In genomic region chr6:155347800-155348199, GRCh38 we compare ENCODE assay signal across 15 cellular contexts. TPM values are rescaled to one million over a fixed set of nuclear protein-coding genes. Genes with fewer than 3 reads are reported as not detected.
DNase-seq lines count a peak whose midpoint lies in the region; ATAC-seq and TF ChIP-seq lines count a peak whose summit lies in the region.
"Had no signal": no experiment of that assay in that cellular context is flagged by ENCODE, and none has a peak within 500 bp of the region (broad histone marks: within the 10 kb centered on the region; RNA-seq: fewer than 3 reads in every experiment).

No MANE protein-coding gene starts in this region.

- H3K79me2 ChIP-seq in GM23248 (ENCODE audit: insufficient read depth) = no peaks in the 10 kb centered on the region

- peaks cover 11 to 21% of the 10 kb centered on the region in 2 donors for H3K9me3 Mint-ChIP-seq in activated T-cell treated with anti-CD3 and anti-CD28 coated beads, Interleukin-2, amount 50 U/mL, for 72 hours
- peaks cover 29% of the 10 kb centered on the region for H3K9me3 Mint-ChIP-seq in activated T-cell treated with anti-CD3 and anti-CD28 coated beads, Interleukin-2, amount 50 U/mL, for 4 hours
- H3K9me3 Mint-ChIP-seq in activated T-helper 2 cell treated with anti-CD3 and anti-CD28 coated beads, Interferon-gamma antibody, Interleukin-2, Interleukin-4, amounts not matched to agents 10 μg/mL and 5 μg/mL and 100 μg/mL, durations not matched to agents 14 hours and 24 hours and 36 hours = peaks cover 31% of the 10 kb centered on the region
- H3K9me3 Mint-ChIP-seq in stimulated activated effector memory CD8-positive, alpha-beta T cell treated with anti-CD3 and anti-CD28 coated beads, Interleukin-12 subunit alpha, Interleukin-12 subunit beta, amount 100 ng/mL, for 72 hours = peaks cover 3% of the 10 kb centered on the region

- peak overlapping the region in 1 of 2 donors; percentile 0 for H3K4me3 Mint-ChIP-seq in activated T-cell treated with anti-CD3 and anti-CD28 coated beads, Interleukin-2, amount 50 U/mL, for 72 hours
- H3K4me3 Mint-ChIP-seq in activated T-cell treated with anti-CD3 and anti-CD28 coated beads, Interleukin-2, amount 50 U/mL, for 4 hours = no peak overlapping the region
- no peak overlapping the region for H3K4me3 Mint-ChIP-seq in activated T-helper 2 cell treated with anti-CD3 and anti-CD28 coated beads, Interferon-gamma antibody, Interleukin-2, Interleukin-4, amounts not matched to agents 10 μg/mL and 5 μg/mL and 100 μg/mL, durations not matched to agents 14 hours and 24 hours and 36 hours (ENCODE audit: low read depth)
- no peak overlapping the region for H3K4me3 Mint-ChIP-seq in stimulated activated effector memory CD8-positive, alpha-beta T cell treated with anti-CD3 and anti-CD28 coated beads, Interleukin-12 subunit alpha, Interleukin-12 subunit beta, amount 100 ng/mL, for 72 hours
- H3K4me3 Mint-ChIP-seq: B cell; CD4-positive, alpha-beta T cell had no signal

- H3K27ac Mint-ChIP-seq in activated T-cell treated with anti-CD3 and anti-CD28 coated beads, Interleukin-2, amount 50 U/mL, for 72 hours = peak overlapping the region; percentile 36
- H3K27ac Mint-ChIP-seq in activated T-helper 2 cell treated with anti-CD3 and anti-CD28 coated beads, Interferon-gamma antibody, Interleukin-2, Interleukin-4, amounts not matched to agents 10 μg/mL and 5 μg/mL and 100 μg/mL, durations not matched to agents 14 hours and 24 hours and 36 hours = peak overlapping the region; percentile 69
- H3K27ac Mint-ChIP-seq in stimulated activated effector memory CD8-positive, alpha-beta T cell treated with anti-CD3 and anti-CD28 coated beads, Interleukin-12 subunit alpha, Interleukin-12 subunit beta, amount 100 ng/mL, for 72 hours = no peak overlapping the region
- H3K27ac Mint-ChIP-seq: B cell; CD4-positive, alpha-beta T cell had no signal

- no peaks in the 10 kb centered on the region for H3K27me3 ChIP-seq in GM23248 (replicated peaks; ENCODE audit: insufficient read depth)
- H3K27me3 ChIP-seq in heart left ventricle = peaks cover 0 to 11% (median 0%) of the 10 kb centered on the region in 9 donors

- H3K27me3 Mint-ChIP-seq in activated T-cell treated with anti-CD3 and anti-CD28 coated beads, Interleukin-2, amount 50 U/mL, for 72 hours (ENCODE audit: low read depth) = no peaks in the 10 kb centered on the region
- H3K27me3 Mint-ChIP-seq in activated T-cell treated with anti-CD3 and anti-CD28 coated beads, Interleukin-2, amount 50 U/mL, for 4 hours (ENCODE audit: low read depth) = peaks cover 10% of the 10 kb centered on the region
- no peaks in the 10 kb centered on the region for H3K27me3 Mint-ChIP-seq in activated T-helper 2 cell treated with anti-CD3 and anti-CD28 coated beads, Interferon-gamma antibody, Interleukin-2, Interleukin-4, amounts not matched to agents 10 μg/mL and 5 μg/mL and 100 μg/mL, durations not matched to agents 14 hours and 24 hours and 36 hours (ENCODE audit: low read depth)
- H3K27me3 Mint-ChIP-seq: B cell; CD4-positive, alpha-beta T cell had no signal

- peaks cover 18 to 23% of the 10 kb centered on the region in 2 donors for H3K36me3 Mint-ChIP-seq in activated T-cell treated with anti-CD3 and anti-CD28 coated beads, Interleukin-2, amount 50 U/mL, for 72 hours (ENCODE audit: insufficient read depth in 2 of 2)
- no peaks in the 10 kb centered on the region for H3K36me3 Mint-ChIP-seq in activated T-cell treated with anti-CD3 and anti-CD28 coated beads, Interleukin-2, amount 50 U/mL, for 4 hours (ENCODE audit: insufficient read depth)
- peaks cover 11% of the 10 kb centered on the region for H3K36me3 Mint-ChIP-seq in activated T-helper 2 cell treated with anti-CD3 and anti-CD28 coated beads, Interferon-gamma antibody, Interleukin-2, Interleukin-4, amounts not matched to agents 10 μg/mL and 5 μg/mL and 100 μg/mL, durations not matched to agents 14 hours and 24 hours and 36 hours (ENCODE audit: low read depth)
- H3K36me3 Mint-ChIP-seq in stimulated activated effector memory CD8-positive, alpha-beta T cell treated with anti-CD3 and anti-CD28 coated beads, Interleukin-12 subunit alpha, Interleukin-12 subunit beta, amount 100 ng/mL, for 72 hours = no peaks in the 10 kb centered on the region

- H3K4me1 ChIP-seq in GM23248 (ENCODE audit: insufficient read depth) (peaks cover 13% of the 10 kb centered on the region), heart left ventricle (no peaks in the 10 kb centered on the region)

- intact Hi-C loops in activated T-helper 2 cell treated with anti-CD3 and anti-CD28 coated beads, Interferon-gamma antibody, Interleukin-2, Interleukin-4, amounts not matched to agents 10 μg/mL and 5 μg/mL and 100 μg/mL, durations not matched to agents 14 hours and 24 hours and 36 hours (cut with micrococcal nuclease) = loop anchor here (5.0 kb wide), 1 partner anchor 70 kb away; no protein-coding TSS in a partner anchor
- intact Hi-C loops in heart left ventricle (cut with DNase I) = no loop called here

- no peak for DNase-seq in activated T-cell treated with anti-CD3 and anti-CD28 coated beads, Interleukin-2, amount 50 U/mL, for 72 hours
- no peak for DNase-seq in activated T-cell treated with anti-CD3 and anti-CD28 coated beads, Interleukin-2, amount 50 U/mL, for 4 hours
- DNase-seq in GM23248 = peak; percentile 47
- DNase-seq in activated T-helper 2 cell treated with anti-CD3 and anti-CD28 coated beads, Interferon-gamma antibody, Interleukin-2, Interleukin-4, amounts not matched to agents 10 μg/mL and 5 μg/mL and 100 μg/mL, durations not matched to agents 14 hours and 24 hours and 36 hours (ENCODE audit: low spot score) = no peak
- DNase-seq in stimulated activated effector memory CD8-positive, alpha-beta T cell treated with anti-CD3 and anti-CD28 coated beads, Interleukin-12 subunit alpha, Interleukin-12 subunit beta, amount 100 ng/mL, for 72 hours (ENCODE audit: low spot score in 2 of 2) = no peak
- DNase-seq in heart left ventricle = no peak
- DNase-seq: 8988T; C1 segment of cervical spinal cord; CD4-positive, alpha-beta T cell; DMS79; EL had no signal

- H3K4me2 ChIP-seq in GM23248 (ENCODE audit: unreplicated experiment) = no peak overlapping the region

- H3K36me3 ChIP-seq in GM23248 (ENCODE audit: low read depth) (no peaks in the 10 kb centered on the region), heart left ventricle (no peaks in the 10 kb centered on the region)

- TF ChIP-seq POLR2A in heart left ventricle (IDR thresholded peaks at IDR 0.05) = no peak

- peaks cover 16% of the 10 kb centered on the region for H3F3A ChIP-seq in GM23248 (ENCODE audit: insufficient read depth)

- WGBS in GM23248 (ENCODE audit: low coverage in 1 of 2, low lambda C conversion rate in 2 of 2, missing lambda C conversion rate in 2 of 2), 2 experiments = 81 to 82% methylated on average over 1 of the region's 1 CpG
- 67 to 81% (median 68%) methylated on average over 1 of the region's 1 CpG for WGBS in heart left ventricle, 4 donors

- H3K9ac ChIP-seq in GM23248 = no peak overlapping the region

- H3K27ac ChIP-seq in GM23248 (no peak overlapping the region), heart left ventricle (no peak overlapping the region)
- H3K27ac ChIP-seq: HL-60 had no signal

- H4K20me1 ChIP-seq in GM23248 (ENCODE audit: insufficient read depth) = no peaks in the 10 kb centered on the region

- H3K4me3 ChIP-seq in GM23248 (no peak overlapping the region), heart left ventricle (no peak overlapping the region)

- ATAC-seq in activated T-cell treated with anti-CD3 and anti-CD28 coated beads, Interleukin-2, amount 50 U/mL, for 72 hours (replicated peaks in 1 of 2) = peak; percentile 60 to 70
- ATAC-seq in activated T-cell treated with anti-CD3 and anti-CD28 coated beads, Interleukin-2, amount 50 U/mL, for 4 hours = no peak
- peak; percentile 76 for ATAC-seq in stimulated activated effector memory CD8-positive, alpha-beta T cell treated with anti-CD3 and anti-CD28 coated beads, Interleukin-12 subunit alpha, Interleukin-12 subunit beta, amount 100 ng/mL, for 72 hours
- ATAC-seq in HG03354 (IDR thresholded peaks at IDR 0.05; ENCODE audit: poor library complexity, severe bottlenecking, unreplicated experiment) = no peak
- ATAC-seq in heart left ventricle = no peak
- ATAC-seq: HCT116 had no signal

- in situ Hi-C loops in GM23248 (cut with MboI) = loop anchor here (25.0 kb wide), 1 partner anchor 1215 kb away; no protein-coding TSS in a partner anchor

- TF ChIP-seq CTCF in heart left ventricle (IDR thresholded peaks at IDR 0.05) = no peak

- H3K4me1 Mint-ChIP-seq in activated T-cell treated with anti-CD3 and anti-CD28 coated beads, Interleukin-2, amount 50 U/mL, for 72 hours (ENCODE audit: low read depth) = peaks cover 10% of the 10 kb centered on the region
- peaks cover 1% of the 10 kb centered on the region for H3K4me1 Mint-ChIP-seq in activated T-cell treated with anti-CD3 and anti-CD28 coated beads, Interleukin-2, amount 50 U/mL, for 4 hours (ENCODE audit: low read depth)
- H3K4me1 Mint-ChIP-seq in activated T-helper 2 cell treated with anti-CD3 and anti-CD28 coated beads, Interferon-gamma antibody, Interleukin-2, Interleukin-4, amounts not matched to agents 10 μg/mL and 5 μg/mL and 100 μg/mL, durations not matched to agents 14 hours and 24 hours and 36 hours (ENCODE audit: low read depth) = peaks cover 12% of the 10 kb centered on the region
- peaks cover 7% of the 10 kb centered on the region for H3K4me1 Mint-ChIP-seq in stimulated activated effector memory CD8-positive, alpha-beta T cell treated with anti-CD3 and anti-CD28 coated beads, Interleukin-12 subunit alpha, Interleukin-12 subunit beta, amount 100 ng/mL, for 72 hours

- no peaks in the 10 kb centered on the region for H3K9me3 ChIP-seq in GM23248 (ENCODE audit: low read depth)
- peaks cover 0 to 36% (median 6%) of the 10 kb centered on the region in 12 donors for H3K9me3 ChIP-seq in heart left ventricle

- no peak overlapping the region for H2AFZ ChIP-seq in GM23248

- H3K9me2 ChIP-seq in GM23248 (ENCODE audit: insufficient read depth) = no peaks in the 10 kb centered on the region

RNA-seq across cellular contexts. Expression of gene TFB1M, which starts 33.5 kb away (rescaled TPM):
- 10 to 100 TPM; 37.0 to 41.3 TPM for total RNA-seq in activated T-cell treated with anti-CD3 and anti-CD28 coated beads, Interleukin-2, amount 50 U/mL, for 72 hours
- 10 to 100 TPM; 21.8 to 41.7 (median 27.4) TPM for total RNA-seq in activated T-cell treated with anti-CD3 and anti-CD28 coated beads, Interleukin-2, amount 50 U/mL, for 4 hours
- total RNA-seq in GM23248 (2014; rRNA removed; shearing (Covaris generic)) = 9.0 and 14.0 TPM in 2 replicates
- polyA plus RNA-seq in GM23248 (2016; fragmentation: Nextera tagmentation; extraction: Ambion mirVana) = 13.4 and 14.0 TPM in 2 replicates
- 32.5 and 39.8 TPM in 2 replicates for total RNA-seq in activated T-helper 2 cell treated with anti-CD3 and anti-CD28 coated beads, Interferon-gamma antibody, Interleukin-2, Interleukin-4, amounts not matched to agents 10 μg/mL and 5 μg/mL and 100 μg/mL, durations not matched to agents 14 hours and 24 hours and 36 hours
- total RNA-seq in heart left ventricle = 10 to 100 TPM; 11.4 to 24.5 (median 20.2) TPM
- polyA plus RNA-seq in heart left ventricle = 10 to 100 TPM; 14.2 to 15.5 TPM

Comparison
In these comparisons a context has a peak if more than half of its experiments do, and no peak if none do; other contexts are left out.
1. ATAC-seq: peak in activated T-cell treated with anti-CD3 and anti-CD28 coated beads, Interleukin-2, amount 50 U/mL, for 72 hours (2 of 2) and stimulated activated effector memory CD8-positive, alpha-beta T cell treated with anti-CD3 and anti-CD28 coated beads, Interleukin-12 subunit alpha, Interleukin-12 subunit beta, amount 100 ng/mL, for 72 hours (single experiment); none in activated T-cell treated with anti-CD3 and anti-CD28 coated beads, Interleukin-2, amount 50 U/mL, for 4 hours (0 of 2), HG03354 (single experiment) and heart left ventricle (0 of 4).